In the genomic region with DNA sequence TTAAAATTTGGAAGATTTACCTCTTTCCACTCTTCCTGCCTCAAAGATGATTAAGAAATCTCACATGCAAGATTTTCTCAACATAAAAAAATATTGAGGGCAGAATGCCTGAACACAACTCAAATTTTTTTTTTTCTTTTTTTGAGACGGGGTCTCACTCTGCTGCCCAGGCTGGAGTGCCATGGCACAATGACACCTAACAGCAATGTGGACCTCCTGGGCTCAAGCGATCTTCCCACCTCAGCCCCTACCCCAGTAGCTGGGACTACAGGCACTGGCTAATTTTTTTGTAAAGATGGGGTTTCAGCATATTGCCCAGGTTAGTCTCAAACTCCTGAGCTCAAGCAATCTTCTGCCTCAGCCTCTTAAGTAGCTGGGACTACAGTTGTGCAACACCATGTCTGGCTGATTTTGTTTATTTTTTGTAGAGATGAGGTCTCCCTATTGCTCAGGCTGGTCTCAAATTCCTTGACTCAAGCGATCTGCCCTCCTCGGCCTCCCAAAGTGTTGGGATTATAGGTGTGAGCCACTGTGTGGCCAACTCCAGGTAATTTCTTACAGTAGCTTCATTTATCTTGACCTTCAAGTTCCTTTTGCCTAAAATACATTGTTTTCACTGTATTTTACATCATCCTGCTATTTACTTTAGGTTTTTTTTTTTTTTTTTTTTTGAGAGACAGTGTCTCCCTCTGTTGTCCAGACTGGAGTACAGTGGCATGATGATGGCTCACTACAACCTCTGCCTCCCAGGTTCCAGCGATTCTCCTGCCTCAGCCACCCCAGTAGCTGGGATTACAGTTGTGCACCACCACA, we compare ENCODE assay signal across 11 cellular contexts. TPM values are rescaled to one million over a fixed set of nuclear protein-coding genes. Genes with fewer than 3 reads are reported as not detected.
DNase-seq lines count a peak whose midpoint lies in the region; ATAC-seq and TF ChIP-seq lines count a peak whose summit lies in the region.
"Had no signal": no experiment of that assay in that cellular context is flagged by ENCODE, and none has a peak within 500 bp of the region (broad histone marks: within the 10 kb centered on the region; RNA-seq: fewer than 3 reads in every experiment).

No MANE protein-coding gene starts in this region.

- TF ChIP-seq POLR2A in ovary (IDR thresholded peaks at IDR 0.05) = no peak

- no peak for TF ChIP-seq EP300 in SK-N-SH (IDR thresholded peaks at IDR 0.05; ENCODE audit: borderline replicate concordance in 1 of 2, low read depth in 1 of 2, low read length in 1 of 2)
- no peak for TF ChIP-seq EP300 in ovary (IDR thresholded peaks at IDR 0.05)

- H4K20me1 ChIP-seq in mammary epithelial cell (ENCODE audit: insufficient read depth, low read length) (peaks cover 3% of the 10 kb centered on the region), SK-N-SH (ENCODE audit: insufficient read depth) (peaks cover 92% of the 10 kb centered on the region), fibroblast of lung (ENCODE audit: control insufficient read depth, extremely low read depth, insufficient read depth, low read length) (peaks cover 7% of the 10 kb centered on the region)

- CTCF ChIA-PET in MCF 10A (lab: Yijun Ruan, JAX) = interaction anchor here (0.6 to 4.8 kb wide), 23 partner anchors 9 to 1240 kb away, joined by 3 to 34 read pairs (median 4); no protein-coding TSS in a partner anchor
- CTCF ChIA-PET in mammary epithelial cell (lab: Charles Lee; ENCODE audit: low non-redundant PET) = no interaction called here
- CTCF ChIA-PET in SK-N-SH (lab: Yijun Ruan, JAX) = interaction anchor here (0.7 to 1.8 kb wide), 7 partner anchors 9 to 82 kb away, joined by 3 to 5 read pairs (median 5); no protein-coding TSS in a partner anchor

- H3K79me2 ChIP-seq in mammary epithelial cell (ENCODE audit: insufficient read depth, low read length) (peaks cover 92% of the 10 kb centered on the region), SK-N-SH (ENCODE audit: insufficient read depth) (peaks cover 100% of the 10 kb centered on the region), fibroblast of lung (ENCODE audit: control insufficient read depth, insufficient read depth, low read length) (peaks cover 93% of the 10 kb centered on the region)

- DNase-seq in MCF 10A (ENCODE audit: unreplicated experiment) (peak; percentile 85), mammary epithelial cell (no peak), SK-N-SH (no peak), fibroblast of lung (ENCODE audit: low read depth in 2 of 2) (peak; percentile 69 to 93), upper lobe of right lung (no peak), ovary (no peak), NCI-H526 treated with DMSO at 0.1 percent for 48 hours (lab: John Stamatoyannopoulos, UW) (no peak)
- DNase-seq: stimulated activated CD4-positive, alpha-beta T cell treated with anti-CD3 and anti-CD28 coated beads, Interleukin-12 subunit alpha, Interleukin-12 subunit beta, amount 100 ng/mL, for 4 hours had no signal

- H3K4me1 Mint-ChIP-seq in MCF 10A (ENCODE audit: insufficient read depth, unreplicated experiment) = peaks cover 23% of the 10 kb centered on the region

- peak; percentile 48 for TF ChIP-seq CTCF in MCF 10A (IDR thresholded peaks at IDR 0.05; ENCODE audit: unreplicated experiment)
- TF ChIP-seq CTCF in mammary epithelial cell (conservative IDR thresholded peaks at IDR 0.05 in 1 of 2, IDR thresholded peaks at IDR 0.05 in 1 of 2; ENCODE audit: extremely low read depth in 1 of 2, insufficient read depth in 1 of 2, low read depth in 1 of 2, low read length in 2 of 2) = peak in 1 of 2 donors; percentile 14
- peak; percentile 39 for TF ChIP-seq CTCF in SK-N-SH (IDR thresholded peaks at IDR 0.05)
- TF ChIP-seq CTCF in fibroblast of lung (conservative IDR thresholded peaks at IDR 0.05 in 1 of 2, IDR thresholded peaks at IDR 0.05 in 1 of 2; ENCODE audit: low read depth in 1 of 2, low read length in 2 of 2) = peak; percentile 14 to 44
- TF ChIP-seq CTCF in upper lobe of right lung (IDR thresholded peaks at IDR 0.05) = no peak
- TF ChIP-seq CTCF in ovary (IDR thresholded peaks at IDR 0.05) = no peak

- H3K27ac Mint-ChIP-seq in MCF 10A (ENCODE audit: low read depth, unreplicated experiment) = peak overlapping the region; percentile 3
- H3K27ac Mint-ChIP-seq: activated T-helper 17 cell treated with anti-CD3 and anti-CD28 coated beads, Interleukin-2, amount 50 U/mL, for 72 hours had no signal

- no peaks in the 10 kb centered on the region for H3K9me3 Mint-ChIP-seq in MCF 10A (ENCODE audit: unreplicated experiment)
- H3K9me3 Mint-ChIP-seq: activated T-helper 17 cell treated with anti-CD3 and anti-CD28 coated beads, Interleukin-2, amount 50 U/mL, for 72 hours had no signal

- no peaks in the 10 kb centered on the region for H3K27me3 Mint-ChIP-seq in MCF 10A (ENCODE audit: insufficient read depth, unreplicated experiment)
- H3K27me3 Mint-ChIP-seq: activated T-helper 17 cell treated with anti-CD3 and anti-CD28 coated beads, Interleukin-2, amount 50 U/mL, for 72 hours had no signal

- H3K4me2 ChIP-seq in mammary epithelial cell (ENCODE audit: insufficient read depth, low read depth, low read length) = no peak overlapping the region
- no peak overlapping the region for H3K4me2 ChIP-seq in SK-N-SH
- H3K4me2 ChIP-seq in fibroblast of lung (ENCODE audit: extremely low read depth, insufficient read depth, low read length) = no peak overlapping the region
- H3K4me2 ChIP-seq: BLaER1 had no signal

- no peak overlapping the region for H3K4me3 Mint-ChIP-seq in MCF 10A (ENCODE audit: unreplicated experiment)
- H3K4me3 Mint-ChIP-seq: activated T-helper 17 cell treated with anti-CD3 and anti-CD28 coated beads, Interleukin-2, amount 50 U/mL, for 72 hours had no signal

- ATAC-seq in upper lobe of right lung = peak; percentile 38
- ATAC-seq in HG03095 (IDR thresholded peaks at IDR 0.05; ENCODE audit: unreplicated experiment) = no peak
- ATAC-seq: activated T-helper 17 cell treated with anti-CD3 and anti-CD28 coated beads, Interleukin-2, amount 50 U/mL, for 72 hours had no signal

- peaks cover 72% of the 10 kb centered on the region for H3K36me3 Mint-ChIP-seq in MCF 10A (ENCODE audit: insufficient read depth, unreplicated experiment)

- H2AFZ ChIP-seq in mammary epithelial cell (ENCODE audit: low read depth, low read length) = no peak overlapping the region
- no peak overlapping the region for H2AFZ ChIP-seq in SK-N-SH (ENCODE audit: low read depth)
- H2AFZ ChIP-seq in fibroblast of lung (ENCODE audit: low read length) = no peak overlapping the region

- BruUV-seq in MCF 10A (replicated peaks; lab: Mats Ljungman, UMichigan) (no TSS peak), mammary epithelial cell (replicated peaks; lab: Mats Ljungman, UMichigan) (no TSS peak)

- intact Hi-C loops in MCF 10A (cut with micrococcal nuclease) (no loop called here), mammary epithelial cell (cut with micrococcal nuclease) (no loop called here), upper lobe of right lung (cut with DNase I) (no loop called here), ovary (cut with DNase I) (no loop called here)

- H3K27me3 ChIP-seq in mammary epithelial cell (ENCODE audit: insufficient read depth, low read length) (no peaks in the 10 kb centered on the region), SK-N-SH (ENCODE audit: insufficient read depth) (no peaks in the 10 kb centered on the region), fibroblast of lung (ENCODE audit: control insufficient read depth, insufficient read depth, low read length) (no peaks in the 10 kb centered on the region), upper lobe of right lung (no peaks in the 10 kb centered on the region), ovary (no peaks in the 10 kb centered on the region)
- H3K27me3 ChIP-seq: BLaER1 had no signal

- no peaks in the 10 kb centered on the region for H3K9me3 ChIP-seq in mammary epithelial cell (replicated peaks; ENCODE audit: insufficient read depth, low read length)
- H3K9me3 ChIP-seq in SK-N-SH = no peaks in the 10 kb centered on the region
- no peaks in the 10 kb centered on the region for H3K9me3 ChIP-seq in fibroblast of lung (ENCODE audit: control insufficient read depth, insufficient read depth, low read depth, low read length)
- no peaks in the 10 kb centered on the region for H3K9me3 ChIP-seq in upper lobe of right lung
- no peaks in the 10 kb centered on the region for H3K9me3 ChIP-seq in ovary
- H3K9me3 ChIP-seq: BLaER1 had no signal

- dilution Hi-C loops in mammary epithelial cell (cut with HindIII; ENCODE audit: low sequenced_read_pairs) = no loop called here

- H3F3A ChIP-seq in SK-N-SH (replicated peaks; ENCODE audit: insufficient read depth) = peaks cover 39% of the 10 kb centered on the region

- no peak overlapping the region for H3K4me3 ChIP-seq in mammary epithelial cell (replicated peaks in 1 of 3; ENCODE audit: insufficient read depth in 1 of 3, low read depth in 2 of 3, low read length in 3 of 3)
- H3K4me3 ChIP-seq in SK-N-SH (ENCODE audit: low read depth in 2 of 2, low read length in 1 of 2) = no peak overlapping the region
- H3K4me3 ChIP-seq in fibroblast of lung (replicated peaks in 1 of 4; ENCODE audit: control extremely low read depth in 1 of 4, insufficient read depth in 1 of 4, low read depth in 3 of 4, low read length in 4 of 4) = no peak overlapping the region
- H3K4me3 ChIP-seq in upper lobe of right lung = no peak overlapping the region
- no peak overlapping the region for H3K4me3 ChIP-seq in ovary
- H3K4me3 ChIP-seq: BLaER1 had no signal

- TF ChIP-seq RAD21 in SK-N-SH (IDR thresholded peaks at IDR 0.05; ENCODE audit: low read length) = no peak

- 70% methylated on average over 5 of the region's 5 CpGs for WGBS in mammary epithelial cell (ENCODE audit: low coverage, missing lambda C conversion rate)
- 73% methylated on average over 5 of the region's 5 CpGs for WGBS in SK-N-SH (ENCODE audit: low lambda C conversion rate)
- WGBS in ovary, 3 donors = 71 to 73% (median 72%) methylated on average over 5 of the region's 5 CpGs

- H3K9ac ChIP-seq in mammary epithelial cell (ENCODE audit: insufficient read depth, low read length) (no peak overlapping the region), SK-N-SH (no peak overlapping the region), fibroblast of lung (ENCODE audit: insufficient read depth, low read length) (no peak overlapping the region)
- H3K9ac ChIP-seq: BLaER1 had no signal

- no peak overlapping the region for H3K27ac ChIP-seq in mammary epithelial cell (ENCODE audit: insufficient read depth, low read depth, low read length)
- H3K27ac ChIP-seq in SK-N-SH (ENCODE audit: low read depth in 2 of 2, low read length in 1 of 2) = 0 out of 4 replicates have a peak overlapping the region, but pooled peaks of 1 of the 2 experiments have one; percentile 8
- no peak overlapping the region for H3K27ac ChIP-seq in fibroblast of lung (ENCODE audit: insufficient read depth, low read length)
- H3K27ac ChIP-seq in upper lobe of right lung = no peak overlapping the region
- no peak overlapping the region for H3K27ac ChIP-seq in ovary
- H3K27ac ChIP-seq: BLaER1 had no signal

- H3K36me3 ChIP-seq in mammary epithelial cell (ENCODE audit: insufficient read depth, low read length) (peaks cover 13% of the 10 kb centered on the region), SK-N-SH (replicated peaks in 1 of 2; ENCODE audit: control insufficient read depth in 1 of 2, insufficient read depth in 2 of 2, low read length in 1 of 2) (peaks cover 15 to 60% of the 10 kb centered on the region in 2 experiments), fibroblast of lung (ENCODE audit: control insufficient read depth, insufficient read depth, low read length) (no peaks in the 10 kb centered on the region), upper lobe of right lung (peaks cover 10% of the 10 kb centered on the region), ovary (no peaks in the 10 kb centered on the region)

- H3K4me1 ChIP-seq in mammary epithelial cell (ENCODE audit: insufficient read depth, low read length) = peaks cover 5% of the 10 kb centered on the region
- no peaks in the 10 kb centered on the region; a peak in 1 of 4 replicates for H3K4me1 ChIP-seq in SK-N-SH (ENCODE audit: control insufficient read depth in 1 of 2, insufficient read depth in 2 of 2, low read depth in 1 of 2, low read length in 1 of 2)
- H3K4me1 ChIP-seq in fibroblast of lung (ENCODE audit: control insufficient read depth, extremely low read depth, insufficient read depth, low read length) = no peaks in the 10 kb centered on the region
- peaks cover 8% of the 10 kb centered on the region for H3K4me1 ChIP-seq in upper lobe of right lung
- no peaks in the 10 kb centered on the region for H3K4me1 ChIP-seq in ovary (ENCODE audit: insufficient read depth)

- POLR2A ChIA-PET in MCF 10A (lab: Yijun Ruan, JAX) (interaction anchor here (0.6 to 12.8 kb wide), 16 partner anchors 7 to 230 kb away, joined by 3 to 220 read pairs (median 4); a partner anchor contains a TSS), SK-N-SH (lab: Yijun Ruan, JAX) (interaction anchor here (1.3 kb wide), 1 partner anchor 10 kb away, joined by 5 read pairs; a partner anchor contains a TSS)

- in situ Hi-C loops in mammary epithelial cell (cut with MboI; ENCODE audit: low sequenced_read_pairs in 2 of 2) = no loop called here

- no peaks in the 10 kb centered on the region for H3K9me2 ChIP-seq in SK-N-SH

RNA-seq across cellular contexts. Expression of a gene that starts 10.4 kb away (rescaled TPM):
- total RNA-seq in MCF 10A (2022) (605 and 615 TPM in 2 replicates), mammary epithelial cell (100 to 1,000 TPM in 1 of 2 donors, 10 to 100 TPM in 1; 94.5 to 160 TPM), fibroblast of lung (98.1 and 113 TPM in 2 replicates), upper lobe of right lung (117 TPM), ovary (100 to 1,000 TPM; 104 to 335 (median 244) TPM)
- polyA plus RNA-seq in mammary epithelial cell (46.3 TPM), SK-N-SH (2012; rRNA removed) (25.4 and 35.3 TPM in 2 replicates), fibroblast of lung (113 and 137 TPM in 2 replicates), ovary (100 to 1,000 TPM in 1 of 2 donors, 10 to 100 TPM in 1; 79.4 to 150 TPM)
- polyA minus RNA-seq in mammary epithelial cell (93.5 TPM), fibroblast of lung (ENCODE audit: low replicate concordance) (62.8 and 66.3 TPM in 2 replicates)
- polyA plus RNA-seq in SK-N-SH (2012; cell fraction: cytosol; rRNA removed) = 46.4 and 53.5 TPM in 2 replicates
- polyA plus RNA-seq in SK-N-SH (2012; cell fraction: nucleus; rRNA removed) = 5.6 and 15.0 TPM in 2 replicates
- polyA plus RNA-seq in fibroblast of lung (2012) = 94.8 and 107 TPM in 2 replicates

RNA-seq across cellular contexts. Expression of a gene that starts 35.7 kb away (rescaled TPM):
- total RNA-seq in MCF 10A (2022) = 33.6 and 44.8 TPM in 2 replicates
- total RNA-seq in mammary epithelial cell = 10 to 100 TPM; 38.4 to 41.2 TPM
- 34.9 TPM for polyA plus RNA-seq in mammary epithelial cell
- polyA minus RNA-seq in mammary epithelial cell = 71.2 TPM
- 9.2 and 9.8 TPM in 2 replicates for polyA plus RNA-seq in SK-N-SH (2012; rRNA removed)
- 9.0 and 11.1 TPM in 2 replicates for polyA plus RNA-seq in SK-N-SH (2012; cell fraction: cytosol; rRNA removed)
- polyA plus RNA-seq in SK-N-SH (2012; cell fraction: nucleus; rRNA removed) = 9.0 and 12.2 TPM in 2 replicates
- 26.2 and 35.2 TPM in 2 replicates for total RNA-seq in fibroblast of lung
- 31.5 and 34.5 TPM in 2 replicates for polyA plus RNA-seq in fibroblast of lung
- polyA plus RNA-seq in fibroblast of lung (2012) = 22.3 and 27.0 TPM in 2 replicates
- polyA minus RNA-seq in fibroblast of lung (ENCODE audit: low replicate concordance) = 21.4 and 25.8 TPM in 2 replicates
- total RNA-seq in upper lobe of right lung = 24.7 TPM
- 10 to 100 TPM in 4 of 7 donors, 1 to 10 TPM in 3; 7.2 to 16.1 (median 10.1) TPM for total RNA-seq in ovary
- polyA plus RNA-seq in ovary = 10 to 100 TPM in 1 of 2 donors, 1 to 10 TPM in 1; 8.3 to 16.4 TPM

RNA-seq across cellular contexts. Expression of a gene that starts 59.2 kb away (rescaled TPM):
- 3.1 and 5.3 TPM in 2 replicates for total RNA-seq in MCF 10A (2022)
- 1 to 10 TPM; 3.2 to 4.3 TPM for total RNA-seq in mammary epithelial cell
- polyA plus RNA-seq in mammary epithelial cell = 3.3 TPM
- 2.4 TPM for polyA minus RNA-seq in mammary epithelial cell
- polyA plus RNA-seq in SK-N-SH (2012; rRNA removed) = 4.6 and 4.7 TPM in 2 replicates
- 2.3 and 3.6 TPM in 2 replicates for polyA plus RNA-seq in SK-N-SH (2012; cell fraction: cytosol; rRNA removed)
- polyA plus RNA-seq in SK-N-SH (2012; cell fraction: nucleus; rRNA removed) = 5.8 and 6.0 TPM in 2 replicates
- total RNA-seq in fibroblast of lung = 1.5 and 2.3 TPM in 2 replicates
- polyA plus RNA-seq in fibroblast of lung = 0.90 and 1.1 TPM in 2 replicates
- 0.82 and 1.1 TPM in 2 replicates for polyA plus RNA-seq in fibroblast of lung (2012)
- polyA minus RNA-seq in fibroblast of lung (ENCODE audit: low replicate concordance) = 0.33 and 2.0 TPM in 2 replicates
- 8.6 TPM for total RNA-seq in upper lobe of right lung
- total RNA-seq in ovary = 1 to 10 TPM; 1.5 to 9.5 (median 5.8) TPM
- 1 to 10 TPM; 3.4 to 3.5 TPM for polyA plus RNA-seq in ovary

Comparison
In these comparisons a context has a peak if more than half of its experiments do, and no peak if none do; other contexts are left out.
1. DNase-seq: peak in MCF 10A (single experiment) and fibroblast of lung (2 of 2); none in mammary epithelial cell (single experiment), SK-N-SH (single experiment), upper lobe of right lung (single experiment), ovary (0 of 5) and NCI-H526 treated with DMSO at 0.1 percent for 48 hours (single experiment).
2. CTCF ChIP-seq: peak in MCF 10A (single experiment), SK-N-SH (single experiment) and fibroblast of lung (2 of 2); none in upper lobe of right lung (single experiment) and ovary (0 of 3).